In the genomic region with DNA sequence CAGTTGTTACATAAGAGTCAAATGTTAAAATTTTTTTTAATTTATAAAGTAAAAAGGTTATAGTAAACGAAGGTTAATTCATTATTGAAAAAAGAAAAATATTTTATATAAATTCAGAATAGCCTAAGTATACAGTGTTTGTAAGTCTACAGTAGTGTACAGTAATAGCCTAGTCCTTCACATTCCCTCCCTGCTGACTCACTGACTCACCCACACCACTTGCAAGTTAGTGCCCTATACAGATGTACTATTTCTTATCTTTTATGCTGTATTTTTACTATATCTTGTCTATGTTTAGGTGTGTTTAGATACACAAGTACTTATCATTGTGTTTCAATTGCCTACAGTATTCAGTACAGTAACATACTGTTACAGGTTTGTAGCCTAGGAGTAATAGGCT, we compare ENCODE assay signal across 1 cellular context.
TF ChIP-seq lines count a peak whose summit lies in the region.

No MANE protein-coding gene starts in this region.

TF ChIP-seq in SK-N-SH treated with all-trans-retinoic acid at 6 μM for 48 hours, 23 proteins besides CTCF, POLR2A, EP300 and RAD21 (continued from another document):
- TF ChIP-seq CREB5 (CRISPR knock-in tag; IDR thresholded peaks at IDR 0.05; ENCODE audit: low read depth) (no peak), ISL1 (CRISPR knock-in tag; IDR thresholded peaks at IDR 0.05) (no peak)
